In genomic region chr21:37563641-37564340, GRCh38 we compare ENCODE assay signal across 8 cellular contexts.
DNase-seq lines count a peak whose midpoint lies in the region; TF ChIP-seq lines count a peak whose summit lies in the region.

No MANE protein-coding gene starts in this region.

- H3K27me3 ChIP-seq in neural progenitor cell: no peaks in the 10 kb centered on the region
- no peaks in the 10 kb centered on the region for H3K27me3 ChIP-seq in stomach smooth muscle (ENCODE audit: control insufficient read depth in 1 of 2, insufficient read depth in 2 of 2, low read length in 2 of 2)

- peaks cover 5% of the 10 kb centered on the region for H3F3A ChIP-seq in neural progenitor cell (ENCODE audit: low read depth)

- H3K9me3 ChIP-seq in ES-I3 (ENCODE audit: control insufficient read depth, insufficient read depth, low read length): no peaks in the 10 kb centered on the region
- no peaks in the 10 kb centered on the region for H3K9me3 ChIP-seq in neural progenitor cell (ENCODE audit: low read depth)
- no peaks in the 10 kb centered on the region for H3K9me3 ChIP-seq in stomach smooth muscle (ENCODE audit: control insufficient read depth in 2 of 2, low read length in 2 of 2)

- H3K4me3 Mint-ChIP-seq in neural progenitor cell: no peak overlapping the region

- peaks cover 7% of the 10 kb centered on the region for H3K27me3 Mint-ChIP-seq in neural progenitor cell (ENCODE audit: insufficient read depth, low read depth)

- H3K27ac ChIP-seq in RWPE1 (peak overlapping the region; percentile 93), neural progenitor cell (no peak overlapping the region), stomach smooth muscle (ENCODE audit: low read length) (peak overlapping the region; percentile 87)

- H3K4me1 Mint-ChIP-seq in neural progenitor cell: peaks cover 12% of the 10 kb centered on the region

- H4K20me1 ChIP-seq in neural progenitor cell (ENCODE audit: low read depth): no peaks in the 10 kb centered on the region

- peak overlapping the region; percentile 45 for H3K9ac ChIP-seq in ES-I3 (ENCODE audit: low read depth, low read length)
- H3K9ac ChIP-seq in neural progenitor cell: no peak overlapping the region
- H3K9ac ChIP-seq in stomach smooth muscle (ENCODE audit: low read length in 2 of 2): peak overlapping the region; percentile 91 to 94

- no peaks in the 10 kb centered on the region for H3K79me2 ChIP-seq in neural progenitor cell (ENCODE audit: low read depth)

- H2AFZ ChIP-seq in neural progenitor cell (replicated peaks): no peak overlapping the region

- H3K4me3 ChIP-seq in fibroblast of the aortic adventitia (ENCODE audit: low read depth, low read length) (peak overlapping the region; percentile 77), neural progenitor cell (no peak overlapping the region), stomach smooth muscle (ENCODE audit: low read length in 2 of 2) (peak overlapping the region; percentile 91 to 94)

- H3K4me2 ChIP-seq in neural progenitor cell: no peak overlapping the region

- DNase-seq in H4 (ENCODE audit: low spot score) (peak; percentile 96), RWPE1 (ENCODE audit: low spot score) (peak; percentile 92), fibroblast of the aortic adventitia (ENCODE audit: low read depth) (peak; percentile 88), neural progenitor cell (ENCODE audit: low spot score) (peak; percentile 44)
- DNase-seq in activated effector memory CD4-positive, alpha-beta T cell treated with Interleukin-2 at 50 U/mL for 16 hours: peak; percentile 88

- H3K36me3 Mint-ChIP-seq in neural progenitor cell: no peaks in the 10 kb centered on the region

- H3K36me3 ChIP-seq in ES-I3 (ENCODE audit: insufficient read depth, low read length) (no peaks in the 10 kb centered on the region), neural progenitor cell (no peaks in the 10 kb centered on the region), stomach smooth muscle (ENCODE audit: control insufficient read depth in 2 of 2, insufficient read depth in 2 of 2, low read length in 2 of 2) (no peaks in the 10 kb centered on the region)

- H3K27ac Mint-ChIP-seq in neural progenitor cell: no peak overlapping the region

- POLR2A ChIA-PET in RWPE1 (lab: Yijun Ruan, JAX; ENCODE audit: low non-redundant PET): interaction anchor here (0.5 to 1.3 kb wide), 9 partner anchors 11 to 381 kb away, joined by 3 to 12 read pairs (median 4); no protein-coding TSS in a partner anchor

- H3K4me1 ChIP-seq in ES-I3 (ENCODE audit: insufficient read depth, low read length) (peaks cover 17% of the 10 kb centered on the region; the same call in 1 of the 2 replicates), neural progenitor cell (peaks cover 5% of the 10 kb centered on the region), stomach smooth muscle (ENCODE audit: control insufficient read depth, insufficient read depth, low read length) (peaks cover 20% of the 10 kb centered on the region)

- CTCF ChIA-PET in RWPE1 (lab: Yijun Ruan, JAX): interaction anchor here (0.5 to 1.2 kb wide), 6 partner anchors 11 to 263 kb away, joined by 3 to 4 read pairs (median 3); no protein-coding TSS in a partner anchor

- H3K9me3 Mint-ChIP-seq in neural progenitor cell: no peaks in the 10 kb centered on the region

- TF ChIP-seq CTCF in LNCAP (IDR thresholded peaks at IDR 0.05): peak; percentile 35; the same call in 1 of the 2 replicates
- 0 out of 2 replicates have a peak, but pooled peaks have one; percentile 7 for TF ChIP-seq CTCF in RWPE1 (conservative IDR thresholded peaks at IDR 0.05; ENCODE audit: low read depth)
- peak; percentile 37 for TF ChIP-seq CTCF in fibroblast of the aortic adventitia (IDR thresholded peaks at IDR 0.05; ENCODE audit: insufficient read depth, low read length)
- TF ChIP-seq CTCF in neural progenitor cell (IDR thresholded peaks at IDR 0.05): no peak

Comparison
In these comparisons a context has a peak if more than half of its experiments do, and no peak if none do; other contexts are left out.
1. DNase-seq: peak in every context shown above with its lines; median percentile 96 in H4; 92 in RWPE1; 88 in activated effector memory CD4-positive, alpha-beta T cell treated with Interleukin-2 at 50 U/mL for 16 hours; 88 in fibroblast of the aortic adventitia; 44 in neural progenitor cell.